ENCODE assay signal across 1 cellular context in the genomic region with DNA sequence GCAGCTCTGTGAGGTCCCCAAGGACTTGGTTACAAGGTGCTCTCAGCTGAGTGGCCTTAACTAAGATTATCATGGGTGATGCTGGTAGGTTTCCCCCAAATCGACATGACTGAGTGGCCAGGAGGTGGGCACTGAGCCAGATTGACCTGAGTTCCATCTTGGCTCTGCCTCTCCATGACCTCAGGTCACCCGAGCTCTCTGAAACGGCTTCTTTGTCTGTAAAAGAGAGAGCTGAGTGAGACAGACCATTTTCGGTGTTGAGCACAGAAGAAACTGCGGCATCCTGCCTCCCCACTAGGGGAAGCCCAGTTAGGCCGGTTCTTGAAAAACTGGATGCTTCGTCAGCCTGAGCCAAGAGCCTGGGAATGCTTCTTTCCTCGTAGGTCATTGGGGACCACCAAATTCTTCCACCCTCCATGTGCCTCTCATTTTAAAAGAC.
TF ChIP-seq lines count a peak whose summit lies in the region.

No MANE protein-coding gene starts in this region.

TF ChIP-seq in HCT116, 20 proteins besides CTCF, POLR2A, EP300 and RAD21 (continued from another document):
- TF ChIP-seq, protein P1, sequence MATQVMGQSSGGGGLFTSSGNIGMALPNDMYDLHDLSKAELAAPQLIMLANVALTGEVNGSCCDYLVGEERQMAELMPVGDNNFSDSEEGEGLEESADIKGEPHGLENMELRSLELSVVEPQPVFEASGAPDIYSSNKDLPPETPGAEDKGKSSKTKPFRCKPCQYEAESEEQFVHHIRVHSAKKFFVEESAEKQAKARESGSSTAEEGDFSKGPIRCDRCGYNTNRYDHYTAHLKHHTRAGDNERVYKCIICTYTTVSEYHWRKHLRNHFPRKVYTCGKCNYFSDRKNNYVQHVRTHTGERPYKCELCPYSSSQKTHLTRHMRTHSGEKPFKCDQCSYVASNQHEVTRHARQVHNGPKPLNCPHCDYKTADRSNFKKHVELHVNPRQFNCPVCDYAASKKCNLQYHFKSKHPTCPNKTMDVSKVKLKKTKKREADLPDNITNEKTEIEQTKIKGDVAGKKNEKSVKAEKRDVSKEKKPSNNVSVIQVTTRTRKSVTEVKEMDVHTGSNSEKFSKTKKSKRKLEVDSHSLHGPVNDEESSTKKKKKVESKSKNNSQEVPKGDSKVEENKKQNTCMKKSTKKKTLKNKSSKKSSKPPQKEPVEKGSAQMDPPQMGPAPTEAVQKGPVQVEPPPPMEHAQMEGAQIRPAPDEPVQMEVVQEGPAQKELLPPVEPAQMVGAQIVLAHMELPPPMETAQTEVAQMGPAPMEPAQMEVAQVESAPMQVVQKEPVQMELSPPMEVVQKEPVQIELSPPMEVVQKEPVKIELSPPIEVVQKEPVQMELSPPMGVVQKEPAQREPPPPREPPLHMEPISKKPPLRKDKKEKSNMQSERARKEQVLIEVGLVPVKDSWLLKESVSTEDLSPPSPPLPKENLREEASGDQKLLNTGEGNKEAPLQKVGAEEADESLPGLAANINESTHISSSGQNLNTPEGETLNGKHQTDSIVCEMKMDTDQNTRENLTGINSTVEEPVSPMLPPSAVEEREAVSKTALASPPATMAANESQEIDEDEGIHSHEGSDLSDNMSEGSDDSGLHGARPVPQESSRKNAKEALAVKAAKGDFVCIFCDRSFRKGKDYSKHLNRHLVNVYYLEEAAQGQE (IDR thresholded peaks at IDR 0.05; ENCODE audit: low read depth) = no peak
- TF ChIP-seq JUND (IDR thresholded peaks at IDR 0.05) (no peak), EZH2phosphoT487 (IDR thresholded peaks at IDR 0.05; ENCODE audit: borderline replicate concordance) (no peak), YY1 (IDR thresholded peaks at IDR 0.05; ENCODE audit: extremely low read depth, insufficient replicate concordance, low read depth, low read length) (no peak), CEBPB (IDR thresholded peaks at IDR 0.05; ENCODE audit: low read depth) (no peak), FOSL1 (IDR thresholded peaks at IDR 0.05; ENCODE audit: low read depth) (no peak), EGR1 (IDR thresholded peaks at IDR 0.05; ENCODE audit: low read depth) (no peak)
